Comparison of ENCODE assay signal across 8 cellular contexts in genomic region chrX:115940888-115941332, GRCh38.
DNase-seq lines count a peak whose midpoint lies in the region; ATAC-seq and TF ChIP-seq lines count a peak whose summit lies in the region.

No MANE protein-coding gene starts in this region.

- H3K4me2 ChIP-seq in SU-DHL-6 (ENCODE audit: low read depth, low read length, poor library complexity, severe bottlenecking) (peak overlapping the region; percentile 69), smooth muscle cell (no peak overlapping the region)

- 89% methylated on average over 7 of the region's 7 CpGs for WGBS in smooth muscle cell (ENCODE audit: low lambda C conversion rate)
- 71 to 82% methylated on average over 3 to 7 of the region's 7 CpGs for whole genome bisulfite sequencing in testis, 2 donors

- H4K20me1 ChIP-seq in SU-DHL-6 (ENCODE audit: low read depth, low read length) = no peaks in the 10 kb centered on the region
- peaks cover 7% of the 10 kb centered on the region for H4K20me1 ChIP-seq in smooth muscle cell (ENCODE audit: low read depth)

- peak overlapping the region; percentile 91 for H3K27ac ChIP-seq in SU-DHL-6 (ENCODE audit: low read depth, low read length)
- H3K27ac ChIP-seq in smooth muscle cell (ENCODE audit: low read depth) = no peak overlapping the region
- no peak overlapping the region for H3K27ac ChIP-seq in testis

- H3K9ac ChIP-seq in SU-DHL-6 (ENCODE audit: low read length) (peak overlapping the region; percentile 54; the same call in 1 of the 2 replicates), smooth muscle cell (ENCODE audit: low read depth) (no peak overlapping the region)

- TF ChIP-seq CTCF in GM12873 (IDR thresholded peaks at IDR 0.05; ENCODE audit: insufficient read depth, low read depth, low read length, missing control alignments) (peak; percentile 58), LNCAP (IDR thresholded peaks at IDR 0.05) (peak; percentile 45; the same call in 1 of the 2 replicates), SU-DHL-6 (IDR thresholded peaks at IDR 0.05; ENCODE audit: insufficient read depth, low read length, poor library complexity, severe bottlenecking) (peak; percentile 40), smooth muscle cell (IDR thresholded peaks at IDR 0.05; ENCODE audit: borderline replicate concordance, insufficient read depth, poor library complexity, severe bottlenecking) (peak; percentile 22), testis (IDR thresholded peaks at IDR 0.05) (no peak)

- intact Hi-C loops in head of caudate nucleus (cut with DNase I) = no loop called here
- intact Hi-C loops in testis (cut with DNase I; ENCODE audit: low total_unique reads) = no loop called here

- H3K9me3 ChIP-seq in SU-DHL-6 (ENCODE audit: insufficient read depth, low read length) (no peaks in the 10 kb centered on the region), smooth muscle cell (replicated peaks; ENCODE audit: low read depth) (no peaks in the 10 kb centered on the region), testis (no peaks in the 10 kb centered on the region)

- H3K4me3 ChIP-seq in SU-DHL-6 (ENCODE audit: insufficient read depth, low read length, poor library complexity, severe bottlenecking) = no peak overlapping the region
- H3K4me3 ChIP-seq in smooth muscle cell = no peak overlapping the region
- H3K4me3 ChIP-seq in testis = no peak overlapping the region

- H3K36me3 ChIP-seq in SU-DHL-6 (ENCODE audit: low read length) (no peaks in the 10 kb centered on the region), smooth muscle cell (ENCODE audit: low read depth) (no peaks in the 10 kb centered on the region), testis (ENCODE audit: low read depth, missing control alignments) (no peaks in the 10 kb centered on the region)

- no peaks in the 10 kb centered on the region for H3K9me2 ChIP-seq in SU-DHL-6 (replicated peaks; ENCODE audit: insufficient read depth, low read length)

- no peak for TF ChIP-seq POLR2A in testis (IDR thresholded peaks at IDR 0.05)

- peak; percentile 23 to 95 (median 85) for DNase-seq in head of caudate nucleus
- no peak for DNase-seq in smooth muscle cell (lab: John Stamatoyannopoulos, UW; ENCODE audit: unreplicated experiment)
- no peak for DNase-seq in testis

- peaks cover 20% of the 10 kb centered on the region for H3F3A ChIP-seq in SU-DHL-6 (ENCODE audit: insufficient read depth)
- no peaks in the 10 kb centered on the region for H3F3A ChIP-seq in smooth muscle cell (ENCODE audit: low read depth)

- ATAC-seq in GM21717 (IDR thresholded peaks at IDR 0.05; ENCODE audit: unreplicated experiment) = peak; percentile 88
- no peak for ATAC-seq in HG02938 (IDR thresholded peaks at IDR 0.05; ENCODE audit: unreplicated experiment)

- H3K4me1 ChIP-seq in smooth muscle cell (ENCODE audit: low read depth) (peaks cover 6% of the 10 kb centered on the region), testis (no peaks in the 10 kb centered on the region)

- H3K79me2 ChIP-seq in SU-DHL-6 (ENCODE audit: insufficient read depth, low read length) (no peaks in the 10 kb centered on the region), smooth muscle cell (ENCODE audit: low read depth) (no peaks in the 10 kb centered on the region)

- H2AFZ ChIP-seq in SU-DHL-6 (ENCODE audit: low read depth, low read length, severe bottlenecking) (no peak overlapping the region), smooth muscle cell (ENCODE audit: low read depth) (no peak overlapping the region)

- H3K27me3 ChIP-seq in SU-DHL-6 (ENCODE audit: low read length) (no peaks in the 10 kb centered on the region), smooth muscle cell (ENCODE audit: low read depth) (no peaks in the 10 kb centered on the region), testis (no peaks in the 10 kb centered on the region)

Comparison
In these comparisons a context has a peak if more than half of its experiments do, and no peak if none do; other contexts are left out.
1. CTCF ChIP-seq: peak in GM12873 (single experiment), LNCAP (single experiment), SU-DHL-6 (single experiment) and smooth muscle cell (single experiment); none in testis (0 of 3).
2. DNase-seq: peak in head of caudate nucleus (42 of 42); none in smooth muscle cell (single experiment) and testis (single experiment).